Comparison of ENCODE assay signal across 17 cellular contexts in the genomic region with DNA sequence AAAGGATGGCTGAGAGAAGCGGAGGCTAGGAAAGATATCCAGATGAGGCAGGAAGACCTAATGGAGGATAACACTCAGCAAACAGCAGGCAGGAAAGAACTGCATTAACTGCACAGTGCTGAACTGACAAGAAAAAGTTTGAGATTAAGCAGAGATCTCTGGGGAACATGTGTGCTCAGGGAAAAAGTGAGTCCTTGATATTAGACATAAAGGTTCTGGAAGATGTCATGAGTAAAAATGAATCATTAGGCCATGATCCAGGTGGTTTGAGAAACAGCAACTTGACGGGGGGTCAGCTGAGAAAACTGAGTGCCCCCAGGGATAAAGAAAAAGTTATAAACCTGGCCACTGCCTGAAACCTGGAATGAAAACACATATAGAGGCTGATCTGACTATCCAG.
"Had no signal": no experiment of that assay in that cellular context is flagged by ENCODE, and none has a peak within 500 bp of the region (broad histone marks: within the 10 kb centered on the region; RNA-seq: fewer than 3 reads in every experiment).

No MANE protein-coding gene starts in this region.

- H3K27ac Mint-ChIP-seq: activated naive CD8-positive, alpha-beta T cell treated with anti-CD3 and anti-CD28 coated beads, Interleukin-2, amount 50 U/mL, for 24 hours; nephron; T-helper 2 cell treated with Interferon-gamma antibody and Interleukin-4, amounts not matched to agents 5 μg/mL and 100 μg/mL, for 36 hours had no signal

- ATAC-seq: activated CD4-positive, CD25-positive, alpha-beta regulatory T cell treated with anti-CD3 and anti-CD28 coated beads, Interleukin-2, amount 50 U/mL, for 24 hours; activated naive CD8-positive, alpha-beta T cell treated with anti-CD3 and anti-CD28 coated beads, Interleukin-2, amount 50 U/mL, for 24 hours had no signal

- H3K9me3 Mint-ChIP-seq: activated naive CD8-positive, alpha-beta T cell treated with anti-CD3 and anti-CD28 coated beads, Interleukin-2, amount 50 U/mL, for 24 hours; nephron; T-helper 2 cell treated with Interferon-gamma antibody and Interleukin-4, amounts not matched to agents 5 μg/mL and 100 μg/mL, for 36 hours had no signal

- H3K27me3 Mint-ChIP-seq: activated naive CD8-positive, alpha-beta T cell treated with anti-CD3 and anti-CD28 coated beads, Interleukin-2, amount 50 U/mL, for 24 hours had no signal

- H3K4me3 Mint-ChIP-seq: activated naive CD8-positive, alpha-beta T cell treated with anti-CD3 and anti-CD28 coated beads, Interleukin-2, amount 50 U/mL, for 24 hours; nephron; T-helper 2 cell treated with Interferon-gamma antibody and Interleukin-4, amounts not matched to agents 5 μg/mL and 100 μg/mL, for 36 hours had no signal

- DNase-seq: activated CD4-positive, alpha-beta T cell treated with anti-CD3 and anti-CD28 coated beads, Interleukin-2, amount 50 U/mL, for 1 hour; activated CD8-positive, alpha-beta memory T cell treated with anti-CD3 and anti-CD28 coated beads for 24 hours; activated naive CD4-positive, alpha-beta T cell treated with Interleukin-2 at 50 U/mL for 16 hours; activated naive CD8-positive, alpha-beta T cell treated with anti-CD3 and anti-CD28 coated beads, Interleukin-2, amount 50 U/mL, for 24 hours; central memory CD4-positive, alpha-beta T cell; effector memory CD4-positive, alpha-beta T cell; hypothalamus; left ventricle myocardium inferior; mesenchymal stem cell; nucleus accumbens; posterior cingulate gyrus; stimulated activated CD4-positive, alpha-beta T cell treated with anti-CD3 and anti-CD28 coated beads, Interleukin-2, amount 100 ng/mL, for 48 hours; stimulated activated naive CD4-positive, alpha-beta T cell; substantia nigra had no signal

- H3K4me1 Mint-ChIP-seq: activated naive CD8-positive, alpha-beta T cell treated with anti-CD3 and anti-CD28 coated beads, Interleukin-2, amount 50 U/mL, for 24 hours had no signal
